In genomic region chr20:5781798-5782750, GRCh38 we compare ENCODE assay signal across 11 cellular contexts. TPM values are rescaled to one million over a fixed set of nuclear protein-coding genes. Genes with fewer than 3 reads are reported as not detected.
DNase-seq lines count a peak whose midpoint lies in the region; ATAC-seq and TF ChIP-seq lines count a peak whose summit lies in the region.
"Had no signal": no experiment of that assay in that cellular context is flagged by ENCODE, and none has a peak within 500 bp of the region (broad histone marks: within the 10 kb centered on the region; RNA-seq: fewer than 3 reads in every experiment).

No MANE protein-coding gene starts in this region.

- H3K4me1 Mint-ChIP-seq in naive thymus-derived CD4-positive, alpha-beta T cell, result peaks cover 2 to 21% (median 7%) of the 10 kb centered on the region in 7 donors

- H3K9me3 ChIP-seq in heart left ventricle, result no peaks in the 10 kb centered on the region
- H3K9me3 ChIP-seq in naive thymus-derived CD4-positive, alpha-beta T cell (ENCODE audit: control insufficient read depth in 2 of 3, low read length in 3 of 3), result no peaks in the 10 kb centered on the region
- no peaks in the 10 kb centered on the region for H3K9me3 ChIP-seq in upper lobe of right lung

- H3K4me3 ChIP-seq in heart left ventricle (no peak overlapping the region), upper lobe of right lung (no peak overlapping the region)
- no peak overlapping the region for H3K4me3 ChIP-seq in naive thymus-derived CD4-positive, alpha-beta T cell (ENCODE audit: low read length)
- H3K4me3 ChIP-seq: PC-9 had no signal

- H3K27ac Mint-ChIP-seq in naive thymus-derived CD4-positive, alpha-beta T cell, result peak overlapping the region in 7 of 9 donors; percentile 3 to 74 (median 44)

- TF ChIP-seq CTCF in heart left ventricle (IDR thresholded peaks at IDR 0.05), result no peak
- TF ChIP-seq CTCF in upper lobe of right lung (IDR thresholded peaks at IDR 0.05), result no peak

- peaks cover 10 to 26% (median 17%) of the 10 kb centered on the region in 5 donors for H3K36me3 Mint-ChIP-seq in naive thymus-derived CD4-positive, alpha-beta T cell

- WGBS in heart left ventricle, 4 donors, result 38 to 49% (median 45%) methylated on average over 11 of the region's 11 CpGs

- ATAC-seq in Right ventricle myocardium inferior (peak; percentile 72), heart left ventricle (peak; percentile 69 to 89 (median 78)), upper lobe of right lung (peak; percentile 80)
- no peak for ATAC-seq in naive thymus-derived CD4-positive, alpha-beta T cell

- intact Hi-C loops in Right ventricle myocardium inferior (cut with DNase I), result no loop called here
- intact Hi-C loops in cardiac septum (cut with DNase I), result loop anchor here (10.0 kb wide), 1 partner anchor 293 kb away; no protein-coding TSS in a partner anchor
- intact Hi-C loops in heart left ventricle (cut with DNase I), result loop anchor here in 4 of 10 donors (5.0 to 10.0 kb wide), 3 partner anchors 75 to 293 kb away; no protein-coding TSS in a partner anchor
- intact Hi-C loops in naive thymus-derived CD4-positive, alpha-beta T cell (cut with micrococcal nuclease), result loop anchor here in 1 of 2 donors (10.0 kb wide), 1 partner anchor 293 kb away; no protein-coding TSS in a partner anchor
- intact Hi-C loops in upper lobe of right lung (cut with DNase I), result no loop called here

- no peak for TF ChIP-seq POLR2A in heart left ventricle (IDR thresholded peaks at IDR 0.05)

- H3K4me3 Mint-ChIP-seq in naive thymus-derived CD4-positive, alpha-beta T cell, result no peak overlapping the region

- H3K27ac ChIP-seq in heart left ventricle (peak overlapping the region in 6 of 12 donors; percentile 6 to 54 (median 28)), upper lobe of right lung (peak overlapping the region; percentile 30)
- no peak overlapping the region for H3K27ac ChIP-seq in naive thymus-derived CD4-positive, alpha-beta T cell (ENCODE audit: low read depth, low read length)
- H3K27ac ChIP-seq: PC-9 had no signal

- H3K27me3 ChIP-seq in heart left ventricle (no peaks in the 10 kb centered on the region), upper lobe of right lung (no peaks in the 10 kb centered on the region)
- no peaks in the 10 kb centered on the region for H3K27me3 ChIP-seq in naive thymus-derived CD4-positive, alpha-beta T cell (ENCODE audit: control insufficient read depth in 2 of 2, insufficient read depth in 2 of 2, low read length in 2 of 2)

- H3K27me3 Mint-ChIP-seq in naive thymus-derived CD4-positive, alpha-beta T cell, result no peaks in the 10 kb centered on the region

- POLR2A ChIA-PET in naive thymus-derived CD4-positive, alpha-beta T cell (lab: Charles Lee), result no interaction called here

- DNase-seq in Right ventricle myocardium inferior (ENCODE audit: missing footprints) (no peak), cardiac septum (ENCODE audit: low spot score) (no peak), heart left ventricle (peak in 2 of 5 donors; percentile 18 to 22), upper lobe of right lung (no peak), NCI-H446 (lab: John Stamatoyannopoulos, UW) (no peak)
- DNase-seq in naive thymus-derived CD4-positive, alpha-beta T cell, result no peak
- DNase-seq in effector CD8-positive, alpha-beta T cell (lab: John Stamatoyannopoulos, UW), result no peak
- no peak for DNase-seq in stimulated activated CD4-positive, alpha-beta T cell treated with anti-CD3 and anti-CD28 coated beads, Interleukin-12 subunit alpha, Interleukin-12 subunit beta, amount 100 ng/mL, for 4 hours
- DNase-seq: activated CD8-positive, alpha-beta memory T cell treated with anti-CD3 and anti-CD28 coated beads, Interleukin-2, amount 50 U/mL, for 48 hours; NCI-H1092 treated with DMSO at 0.1 percent for 48 hours had no signal

- no peaks in the 10 kb centered on the region for H3K9me3 Mint-ChIP-seq in naive thymus-derived CD4-positive, alpha-beta T cell

- H3K4me1 ChIP-seq in heart left ventricle, result peaks cover 0 to 31% (median 9%) of the 10 kb centered on the region in 12 donors
- no peaks in the 10 kb centered on the region for H3K4me1 ChIP-seq in naive thymus-derived CD4-positive, alpha-beta T cell (ENCODE audit: control insufficient read depth in 2 of 2, insufficient read depth in 2 of 2, low read length in 2 of 2)
- H3K4me1 ChIP-seq in upper lobe of right lung, result peaks cover 17% of the 10 kb centered on the region

- CTCF ChIA-PET in naive thymus-derived CD4-positive, alpha-beta T cell (lab: Charles Lee), result interaction anchor here (0.5 to 1.4 kb wide), 6 partner anchors 14 to 252 kb away, joined by 3 to 4 read pairs (median 3); no protein-coding TSS in a partner anchor

- H3K36me3 ChIP-seq in heart left ventricle (peaks cover 0 to 20% (median 6%) of the 10 kb centered on the region in 9 donors), upper lobe of right lung (no peaks in the 10 kb centered on the region)
- H3K36me3 ChIP-seq in naive thymus-derived CD4-positive, alpha-beta T cell (ENCODE audit: control insufficient read depth in 2 of 3, insufficient read depth in 3 of 3, low read length in 3 of 3), result peaks cover 0 to 47% (median 0%) of the 10 kb centered on the region in 3 experiments

RNA-seq across cellular contexts. Expression of gene SHLD1, which starts 31.9 kb away (rescaled TPM):
- 5.3 TPM for total RNA-seq in Right ventricle myocardium inferior
- 4.3 TPM for total RNA-seq in cardiac septum
- 1 to 10 TPM in 8 of 9 donors, under 1 TPM in 1; 0.94 to 7.1 (median 4.5) TPM for total RNA-seq in heart left ventricle
- polyA plus RNA-seq in heart left ventricle, result 1 to 10 TPM; 6.1 to 6.6 TPM
- 10 to 100 TPM; 12.1 to 14.2 (median 13.2) TPM for total RNA-seq in naive thymus-derived CD4-positive, alpha-beta T cell
- polyA plus RNA-seq in naive thymus-derived CD4-positive, alpha-beta T cell, result 10 to 100 TPM; 17.7 to 20.7 TPM
- 5.8 TPM for total RNA-seq in upper lobe of right lung
